In the genomic region with DNA sequence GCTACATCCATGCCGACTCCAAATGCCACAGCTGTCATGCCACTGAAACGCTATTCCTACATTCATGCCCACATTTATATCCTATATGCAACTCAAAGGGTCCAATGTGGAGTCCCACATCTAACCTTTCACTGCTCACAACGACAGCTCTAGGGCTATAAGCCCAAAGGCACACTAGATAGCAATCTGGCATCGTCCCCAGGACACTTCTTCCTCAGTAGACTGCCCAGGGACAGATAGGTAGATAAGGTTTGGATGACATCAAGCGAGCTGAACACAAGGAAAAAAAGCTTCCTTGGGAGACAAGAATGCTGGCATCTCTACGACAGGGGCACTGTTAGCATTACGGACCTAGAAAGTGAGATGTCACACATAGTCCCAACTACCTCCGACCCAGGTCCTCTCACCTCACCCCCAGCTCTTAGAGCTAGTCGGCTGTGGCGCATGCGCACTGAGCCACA, we compare ENCODE assay signal across 8 cellular contexts. TPM values are rescaled to one million over a fixed set of nuclear protein-coding genes. Genes with fewer than 3 reads are reported as not detected.
DNase-seq lines count a peak whose midpoint lies in the region; ATAC-seq and TF ChIP-seq lines count a peak whose summit lies in the region.

No MANE protein-coding gene starts in this region.

- H3K36me3 ChIP-seq in right atrium auricular region = no peaks in the 10 kb centered on the region
- no peaks in the 10 kb centered on the region for H3K36me3 ChIP-seq in spleen

- H3K9me3 ChIP-seq in right atrium auricular region = no peaks in the 10 kb centered on the region
- no peaks in the 10 kb centered on the region for H3K9me3 ChIP-seq in spleen

- H3K27me3 Mint-ChIP-seq in activated T-helper 1 cell treated with anti-CD3 and anti-CD28 coated beads, Interleukin-12 subunit alpha, Interleukin-12 subunit beta, Interleukin-2, Interleukin-4 antibody, amounts not matched to agents 30 ng/mL and 10 ng/mL and 1 ng/mL, durations not matched to agents 14 hours and 24 hours and 36 hours (ENCODE audit: insufficient read depth) = peaks cover 10% of the 10 kb centered on the region

- peak overlapping the region; percentile 52 to 54 for H3K4me3 ChIP-seq in right atrium auricular region
- H3K4me3 ChIP-seq in spleen = peak overlapping the region; percentile 37 to 79 (median 48)

- no peaks in the 10 kb centered on the region for H3K27me3 ChIP-seq in right atrium auricular region
- H3K27me3 ChIP-seq in spleen (replicated peaks in 1 of 7) = peaks cover 0 to 34% (median 0%) of the 10 kb centered on the region in 7 donors

- H3K4me1 ChIP-seq in right atrium auricular region (no peaks in the 10 kb centered on the region), spleen (peaks cover 0 to 8% (median 0%) of the 10 kb centered on the region in 6 donors)

- no peak for TF ChIP-seq POLR2A in spleen (IDR thresholded peaks at IDR 0.05)

- H3K27ac ChIP-seq in right atrium auricular region (peak overlapping the region; percentile 74 to 89), spleen (no peak overlapping the region)

- H3K27ac Mint-ChIP-seq in activated T-helper 1 cell treated with anti-CD3 and anti-CD28 coated beads, Interleukin-12 subunit alpha, Interleukin-12 subunit beta, Interleukin-2, Interleukin-4 antibody, amounts not matched to agents 30 ng/mL and 10 ng/mL and 1 ng/mL, durations not matched to agents 14 hours and 24 hours and 36 hours = no peak overlapping the region

- peaks cover 4% of the 10 kb centered on the region for H3K4me1 Mint-ChIP-seq in activated T-helper 1 cell treated with anti-CD3 and anti-CD28 coated beads, Interleukin-12 subunit alpha, Interleukin-12 subunit beta, Interleukin-2, Interleukin-4 antibody, amounts not matched to agents 30 ng/mL and 10 ng/mL and 1 ng/mL, durations not matched to agents 14 hours and 24 hours and 36 hours (ENCODE audit: low read depth)

- intact Hi-C loops in activated T-helper 1 cell treated with anti-CD3 and anti-CD28 coated beads, Interleukin-12 subunit alpha, Interleukin-12 subunit beta, Interleukin-2, Interleukin-4 antibody, amounts not matched to agents 30 ng/mL and 10 ng/mL and 1 ng/mL, durations not matched to agents 14 hours and 24 hours and 36 hours (cut with micrococcal nuclease) = no loop called here
- intact Hi-C loops in spleen (cut with DNase I; ENCODE audit: low total_unique reads) = no loop called here

- H3K4me3 Mint-ChIP-seq in activated T-helper 1 cell treated with anti-CD3 and anti-CD28 coated beads, Interleukin-12 subunit alpha, Interleukin-12 subunit beta, Interleukin-2, Interleukin-4 antibody, amounts not matched to agents 30 ng/mL and 10 ng/mL and 1 ng/mL, durations not matched to agents 14 hours and 24 hours and 36 hours = peak overlapping the region; percentile 77

- DNase-seq in stimulated activated CD4-positive, alpha-beta T cell treated with anti-CD3 and anti-CD28 coated beads, Interleukin-12 subunit alpha, Interleukin-12 subunit beta, amount 100 ng/mL, for 4 hours = peak; percentile 57
- no peak for DNase-seq in stimulated activated CD4-positive, alpha-beta T cell treated with anti-CD3 and anti-CD28 coated beads, Interleukin-1b, Interleukin-23, amount 100 ng/mL, for 48 hours
- DNase-seq in activated T-helper 1 cell treated with anti-CD3 and anti-CD28 coated beads, Interleukin-12 subunit alpha, Interleukin-12 subunit beta, Interleukin-2, Interleukin-4 antibody, amounts not matched to agents 30 ng/mL and 10 ng/mL and 1 ng/mL, durations not matched to agents 14 hours and 24 hours and 36 hours (ENCODE audit: low spot score) = no peak
- DNase-seq in right atrium auricular region (ENCODE audit: low spot score) = no peak
- no peak for DNase-seq in spleen
- DNase-seq in NCI-H2196 (lab: John Stamatoyannopoulos, UW; ENCODE audit: unreplicated experiment) = no peak
- no peak for DNase-seq in middle frontal gyrus (ENCODE audit: extremely low spot score, low spot score)

- 22 to 42% (median 32%) methylated on average over 11 of the region's 11 CpGs for WGBS in spleen, 5 donors

- ATAC-seq in HG03432 (IDR thresholded peaks at IDR 0.05; ENCODE audit: unreplicated experiment) = peak; percentile 7

- H3K36me3 Mint-ChIP-seq in activated T-helper 1 cell treated with anti-CD3 and anti-CD28 coated beads, Interleukin-12 subunit alpha, Interleukin-12 subunit beta, Interleukin-2, Interleukin-4 antibody, amounts not matched to agents 30 ng/mL and 10 ng/mL and 1 ng/mL, durations not matched to agents 14 hours and 24 hours and 36 hours (ENCODE audit: low read depth) = peaks cover 1% of the 10 kb centered on the region

- TF ChIP-seq CTCF in right atrium auricular region (IDR thresholded peaks at IDR 0.05) (no peak), spleen (IDR thresholded peaks at IDR 0.05 in 8 of 11, conservative IDR thresholded peaks at IDR 0.05 in 3 of 11) (no peak)

- H3K9me3 Mint-ChIP-seq in activated T-helper 1 cell treated with anti-CD3 and anti-CD28 coated beads, Interleukin-12 subunit alpha, Interleukin-12 subunit beta, Interleukin-2, Interleukin-4 antibody, amounts not matched to agents 30 ng/mL and 10 ng/mL and 1 ng/mL, durations not matched to agents 14 hours and 24 hours and 36 hours = no peaks in the 10 kb centered on the region

RNA-seq across cellular contexts. Expression of a gene that starts 0.7 kb away (rescaled TPM):
- 0.18 and 0.37 TPM in 2 replicates for total RNA-seq in activated T-helper 1 cell treated with anti-CD3 and anti-CD28 coated beads, Interleukin-12 subunit alpha, Interleukin-12 subunit beta, Interleukin-2, Interleukin-4 antibody, amounts not matched to agents 30 ng/mL and 10 ng/mL and 1 ng/mL, durations not matched to agents 14 hours and 24 hours and 36 hours
- total RNA-seq in right atrium auricular region (10 to 100 TPM; 12.7 to 21.1 TPM), spleen (1 to 10 TPM in 1 of 7 donors, under 1 TPM in 6; 0.43 to 1.0 (median 0.92) TPM)
- polyA plus RNA-seq in spleen = under 1 TPM; 0.46 to 0.51 (median 0.47) TPM

RNA-seq across cellular contexts. Expression of a gene that starts 54.7 kb away (rescaled TPM):
- not detected in 2 replicates for total RNA-seq in activated T-helper 1 cell treated with anti-CD3 and anti-CD28 coated beads, Interleukin-12 subunit alpha, Interleukin-12 subunit beta, Interleukin-2, Interleukin-4 antibody, amounts not matched to agents 30 ng/mL and 10 ng/mL and 1 ng/mL, durations not matched to agents 14 hours and 24 hours and 36 hours
- total RNA-seq in right atrium auricular region = 10 to 100 TPM; 10.6 to 11.9 TPM
- total RNA-seq in spleen = under 1 TPM in 2 of 7 donors, not detected in 5; 0.17 to 0.39 TPM
- polyA plus RNA-seq in spleen = 10 to 100 TPM in 1 of 3 donors, under 1 TPM in 2; 0.23 to 20.6 (median 0.54) TPM

Comparison
In these comparisons a context has a peak if more than half of its experiments do, and no peak if none do; other contexts are left out.
1. H3K27ac ChIP-seq: peak in right atrium auricular region (2 of 2); none in spleen (0 of 8).
2. RNA of a gene that starts 0.7 kb away (total RNA-seq): 12.7 to 21.1 TPM in right atrium auricular region; 0.43 to 1.0 TPM in spleen and 0.18 to 0.37 TPM in activated T-helper 1 cell treated with anti-CD3 and anti-CD28 coated beads, Interleukin-12 subunit alpha, Interleukin-12 subunit beta, Interleukin-2, Interleukin-4 antibody, amounts not matched to agents 30 ng/mL and 10 ng/mL and 1 ng/mL, durations not matched to agents 14 hours and 24 hours and 36 hours; every median in the first group is over 4 times any median in the second.
3. RNA of a gene that starts 54.7 kb away (total RNA-seq): 10.6 to 11.9 TPM in right atrium auricular region; 0.17 to 0.39 TPM in spleen and not detected in activated T-helper 1 cell treated with anti-CD3 and anti-CD28 coated beads, Interleukin-12 subunit alpha, Interleukin-12 subunit beta, Interleukin-2, Interleukin-4 antibody, amounts not matched to agents 30 ng/mL and 10 ng/mL and 1 ng/mL, durations not matched to agents 14 hours and 24 hours and 36 hours; every median in the first group is over 4 times any median in the second.